ENCODE assay signal across 2 cellular contexts in the genomic region with DNA sequence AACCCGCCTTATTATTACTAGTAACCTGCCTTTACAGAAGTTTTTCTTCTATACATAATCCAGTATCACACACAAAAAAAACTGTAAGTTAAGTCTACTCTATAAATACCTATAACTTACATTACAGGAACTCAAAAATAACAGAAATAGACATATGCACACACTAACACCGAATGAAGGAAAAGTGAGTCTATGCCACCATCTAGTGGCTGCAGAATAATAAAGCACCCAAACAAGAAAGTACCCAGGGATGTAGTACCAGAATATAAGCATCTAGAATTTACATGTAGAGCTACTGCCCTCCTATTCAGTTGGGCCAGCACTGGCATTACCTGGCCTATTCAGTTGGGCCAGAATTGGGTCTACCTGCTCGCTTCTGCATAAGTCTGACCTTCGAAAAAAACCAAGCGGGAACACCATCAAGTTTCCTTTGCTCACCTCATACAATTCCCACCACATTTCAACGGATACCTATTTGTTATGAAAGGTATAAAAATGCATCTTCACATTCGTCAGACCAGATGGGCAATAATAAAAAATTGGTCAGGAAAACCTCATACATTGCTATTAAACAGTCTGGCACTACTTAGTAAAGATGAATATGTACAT.
TF ChIP-seq lines count a peak whose summit lies in the region.

No MANE protein-coding gene starts in this region.

TF ChIP-seq in SK-N-SH, 30 proteins besides CTCF, POLR2A, EP300 and RAD21:
- TF ChIP-seq EZH2phosphoT487 (IDR thresholded peaks at IDR 0.05; ENCODE audit: borderline replicate concordance, low read depth) (no peak), YY1 (IDR thresholded peaks at IDR 0.05; ENCODE audit: low read depth) (no peak), SMC3 (IDR thresholded peaks at IDR 0.05; ENCODE audit: low read depth, low read length) (peak; percentile 66)

TF ChIP-seq in neural cell, 6 proteins besides CTCF, POLR2A, EP300 and RAD21:
- TF ChIP-seq TAF1 (IDR thresholded peaks at IDR 0.05; ENCODE audit: low read depth) (no peak), SMC3 (conservative IDR thresholded peaks at IDR 0.05; ENCODE audit: poor library complexity) (peak; percentile 89)
